ENCODE assay signal across 16 cellular contexts in the genomic region with DNA sequence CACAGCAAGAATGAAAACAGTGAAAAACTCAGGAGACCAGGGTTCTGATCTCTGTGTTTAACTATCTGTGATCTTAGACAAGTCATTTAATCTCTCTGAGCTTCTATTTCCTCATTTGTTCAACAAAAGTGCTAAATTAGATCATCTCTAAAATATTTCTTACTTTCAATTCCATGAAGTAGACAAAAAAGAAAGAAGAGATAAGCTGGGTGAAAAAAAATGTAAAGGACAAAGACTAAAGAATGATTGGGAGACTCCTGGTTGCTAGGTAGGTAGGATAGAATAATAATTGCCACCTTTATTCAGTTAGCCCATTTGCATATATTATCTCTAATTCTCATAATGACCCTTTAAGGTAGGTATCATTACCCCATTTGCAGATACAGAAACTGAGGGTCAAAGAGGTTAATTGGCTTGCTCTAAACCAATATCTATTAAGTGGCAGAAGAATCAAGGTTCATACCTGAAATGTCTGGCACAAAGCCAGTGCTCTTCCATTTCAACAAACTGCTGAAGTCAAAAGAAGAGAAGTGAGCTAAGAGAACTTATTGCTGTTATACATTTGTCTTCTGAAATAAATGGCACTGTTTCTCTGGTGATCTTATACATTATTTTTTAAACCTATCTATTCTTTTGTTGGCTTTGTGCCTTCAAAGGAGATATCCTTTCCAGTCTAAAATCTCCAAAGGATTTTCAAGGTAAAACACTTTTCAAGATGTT.
A peak's percentile ranks its signal among the peaks of the same experiment; 100 is the strongest.
DNase-seq lines count a peak whose midpoint lies in the region; TF ChIP-seq lines count a peak whose summit lies in the region.
"Had no signal": no experiment of that assay in that cellular context is flagged by ENCODE, and none has a peak within 500 bp of the region (broad histone marks: within the 10 kb centered on the region; RNA-seq: fewer than 3 reads in every experiment).

No MANE protein-coding gene starts in this region.

- H3K27ac ChIP-seq in hepatocyte, result no peak overlapping the region
- H3K27ac ChIP-seq: BLaER1 treated with 17β-estradiol and CSF1 and Interleukin-3, amounts not matched to agents 10 nM and 100 nM; heart left ventricle; RWPE1; thyroid gland had no signal

- peaks cover 12% of the 10 kb centered on the region for H3K4me1 ChIP-seq in hepatocyte (ENCODE audit: insufficient read depth)
- H3K4me1 ChIP-seq: BLaER1 treated with 17β-estradiol and CSF1 and Interleukin-3, amounts not matched to agents 10 nM and 100 nM; heart left ventricle; thyroid gland had no signal

- H3K79me2 ChIP-seq in hepatocyte, result no peaks in the 10 kb centered on the region

- H2AFZ ChIP-seq in hepatocyte, result no peak overlapping the region

- no peaks in the 10 kb centered on the region for H4K20me1 ChIP-seq in hepatocyte (ENCODE audit: insufficient read depth, poor library complexity, severe bottlenecking)
- H4K20me1 ChIP-seq: BLaER1 treated with 17β-estradiol and CSF1 and Interleukin-3, amounts not matched to agents 10 nM and 100 nM had no signal

- H3K9me3 ChIP-seq in hepatocyte (ENCODE audit: low read depth), result no peaks in the 10 kb centered on the region
- H3K9me3 ChIP-seq: thyroid gland had no signal

- no peaks in the 10 kb centered on the region for H3K9me2 ChIP-seq in hepatocyte (replicated peaks; ENCODE audit: insufficient read depth)

- no peaks in the 10 kb centered on the region for H3K36me3 ChIP-seq in hepatocyte (replicated peaks; ENCODE audit: insufficient read depth, low read depth)
- H3K36me3 ChIP-seq: heart left ventricle, thyroid gland had no signal

- no peak overlapping the region for H3K4me2 ChIP-seq in hepatocyte
- H3K4me2 ChIP-seq: BLaER1 treated with 17β-estradiol and CSF1 and Interleukin-3, amounts not matched to agents 10 nM and 100 nM had no signal

- H3K4me3 ChIP-seq in hepatocyte, result no peak overlapping the region
- H3K4me3 ChIP-seq: BLaER1 treated with 17β-estradiol and CSF1 and Interleukin-3, amounts not matched to agents 10 nM and 100 nM; heart left ventricle; thyroid gland had no signal

- no peak for TF ChIP-seq CTCF in hepatocyte (IDR thresholded peaks at IDR 0.05; ENCODE audit: poor library complexity)

- no peaks in the 10 kb centered on the region for H3K27me3 ChIP-seq in hepatocyte
- H3K27me3 ChIP-seq: BLaER1 treated with 17β-estradiol and CSF1 and Interleukin-3, amounts not matched to agents 10 nM and 100 nM; heart left ventricle; thyroid gland had no signal

- peak; percentile 32 for DNase-seq in NCI-H187 treated with DMSO at 0.1 percent for 48 hours (lab: John Stamatoyannopoulos, UW)
- no peak for DNase-seq in NCI-H187 (lab: John Stamatoyannopoulos, UW)
- DNase-seq in NCI-H1105 treated with DMSO at 0.1 percent for 48 hours (lab: John Stamatoyannopoulos, UW), result peak; percentile 82
- DNase-seq in NCI-H345 treated with DMSO at 0.1 percent for 48 hours (lab: John Stamatoyannopoulos, UW; ENCODE audit: unreplicated experiment), result peak; percentile 79
- DNase-seq in hepatocyte (ENCODE audit: low spot score), result peak; percentile 13
- DNase-seq in epidermal melanocyte (ENCODE audit: insufficient read length, low spot score), result no peak
- no peak for DNase-seq in NCI-H1694 treated with DMSO at 0.1 percent for 48 hours (lab: John Stamatoyannopoulos, UW)
- no peak for DNase-seq in anterior cingulate cortex (lab: John Stamatoyannopoulos, UW)
- DNase-seq: activated gamma-delta T cell treated with Interleukin-2 at 50 U/mL for 16 hours; effector memory CD8-positive, alpha-beta T cell; H7; heart left ventricle; nucleus accumbens; thyroid gland had no signal

Comparison
In these comparisons a context has a peak if more than half of its experiments do, and no peak if none do; other contexts are left out.
1. DNase-seq: peak in NCI-H187 treated with DMSO at 0.1 percent for 48 hours (single experiment), NCI-H1105 treated with DMSO at 0.1 percent for 48 hours (single experiment), NCI-H345 treated with DMSO at 0.1 percent for 48 hours (single experiment) and hepatocyte (single experiment); none in NCI-H187 (0 of 2), epidermal melanocyte (single experiment), NCI-H1694 treated with DMSO at 0.1 percent for 48 hours (single experiment) and anterior cingulate cortex (0 of 58).